Comparison of ENCODE assay signal across 25 cellular contexts in the genomic region with DNA sequence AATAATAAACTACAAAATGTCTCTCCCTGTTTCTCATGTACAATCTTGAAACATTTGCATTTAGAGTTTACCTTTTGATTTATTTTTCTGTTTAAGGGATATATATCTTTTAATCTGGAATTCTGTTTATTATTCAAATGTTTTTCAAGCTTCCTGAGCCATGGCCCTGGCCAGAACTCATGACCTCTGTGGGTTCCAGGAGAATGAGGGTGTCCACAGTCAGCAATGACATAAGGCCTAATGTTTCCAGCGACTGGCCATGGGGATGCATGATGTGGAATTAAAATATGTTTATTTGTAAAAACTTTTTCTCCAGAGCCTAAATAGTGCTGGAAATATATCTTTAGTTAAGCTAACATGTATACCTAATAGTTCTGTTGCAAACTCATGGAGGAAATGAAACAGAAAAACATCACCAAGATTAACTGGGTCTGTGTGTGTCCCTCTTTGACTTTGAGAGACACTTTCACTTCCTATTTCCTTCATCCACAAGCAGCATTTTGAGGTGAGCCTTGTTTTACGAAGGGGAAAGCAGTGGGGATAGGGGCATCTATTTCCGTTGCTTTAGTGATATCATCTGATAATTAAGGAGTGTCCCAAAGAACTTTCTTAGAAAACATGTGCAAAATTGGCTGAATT.
DNase-seq lines count a peak whose midpoint lies in the region; ATAC-seq and TF ChIP-seq lines count a peak whose summit lies in the region.
"Had no signal": no experiment of that assay in that cellular context is flagged by ENCODE, and none has a peak within 500 bp of the region (broad histone marks: within the 10 kb centered on the region; RNA-seq: fewer than 3 reads in every experiment).

No MANE protein-coding gene starts in this region.

- 65 to 80% methylated on average over 3 of the region's 3 CpGs for whole genome bisulfite sequencing in transverse colon (ENCODE audit: low coverage in 1 of 2), 2 donors

- peak; percentile 63 for ATAC-seq in GM19467 (IDR thresholded peaks at IDR 0.05; ENCODE audit: unreplicated experiment)
- no peak for ATAC-seq in activated naive CD4-positive, alpha-beta T cell treated with anti-CD3 and anti-CD28 coated beads, Interleukin-2, amount 50 U/mL, for 72 hours
- ATAC-seq: activated CD8-positive, alpha-beta T cell treated with anti-CD3 and anti-CD28 coated beads, Interleukin-2, amount 10 ng/mL, durations not matched to agents 7 days and 5 days; activated T-cell treated with anti-CD3 and anti-CD28 coated beads, Interleukin-2, amount 50 U/mL, for 72 hours; lower lobe of right lung; natural killer cell; psoas muscle had no signal

- H3K27me3 ChIP-seq in ACC112 (ENCODE audit: insufficient read depth, low read length) (no peaks in the 10 kb centered on the region), transverse colon (no peaks in the 10 kb centered on the region)
- H3K27me3 ChIP-seq: breast epithelium, tibial nerve had no signal

- no peaks in the 10 kb centered on the region for H3K9me3 ChIP-seq in transverse colon
- H3K9me3 ChIP-seq: breast epithelium, lower lobe of right lung, psoas muscle, tibial nerve had no signal

- in situ Hi-C loops in transverse colon (cut with MboI; ENCODE audit: low pct_ligation_motif_present in 1 of 4, low pct_unique_long_range_greater_than_20kb in 1 of 4, low sequenced_read_pairs in 3 of 4), result no loop called here

- H3K4me1 ChIP-seq in ACC112 (ENCODE audit: control insufficient read depth, insufficient read depth, low read length, unreplicated experiment) (peaks cover 23% of the 10 kb centered on the region), transverse colon (peaks cover 0 to 10% (median 8%) of the 10 kb centered on the region in 4 donors)
- H3K4me1 ChIP-seq: psoas muscle had no signal

- DNase-seq in NOMO-1 (lab: John Stamatoyannopoulos, UW; ENCODE audit: unreplicated experiment in 2 of 2), result peak; percentile 1 to 76
- DNase-seq in fibroblast of the aortic adventitia (ENCODE audit: low read depth), result peak; percentile 61
- no peak for DNase-seq in NCI-H1694 treated with DMSO at 0.1 percent for 48 hours (lab: John Stamatoyannopoulos, UW)
- no peak for DNase-seq in transverse colon
- no peak for DNase-seq in effector CD8-positive, alpha-beta T cell (lab: John Stamatoyannopoulos, UW)
- DNase-seq in activated naive CD4-positive, alpha-beta T cell treated with anti-CD3 and anti-CD28 coated beads, Interleukin-2, amount 50 U/mL, for 72 hours (ENCODE audit: low spot score in 2 of 2), result no peak
- DNase-seq: activated CD4-positive, CD25-positive, alpha-beta regulatory T cell; activated CD8-positive, alpha-beta T cell treated with anti-CD3 and anti-CD28 coated beads, Interleukin-2, amount 10 ng/mL, durations not matched to agents 7 days and 5 days; activated T-cell treated with anti-CD3 and anti-CD28 coated beads, Interleukin-2, amount 50 U/mL, for 72 hours; erythroblast; glutamatergic neuron; lower lobe of right lung; natural killer cell; NCI-H2171; NCI-H748 treated with DMSO at 0.1 percent for 48 hours; psoas muscle; Right ventricle myocardium superior had no signal

- intact Hi-C loops in transverse colon (cut with DNase I; ENCODE audit: low total_unique reads), result no loop called here

- TF ChIP-seq EP300 in transverse colon (IDR thresholded peaks at IDR 0.05; ENCODE audit: low read depth), result no peak

- no peaks in the 10 kb centered on the region for H3K9me3 Mint-ChIP-seq in activated naive CD4-positive, alpha-beta T cell treated with anti-CD3 and anti-CD28 coated beads, Interleukin-2, amount 50 U/mL, for 72 hours
- H3K9me3 Mint-ChIP-seq: activated T-cell treated with anti-CD3 and anti-CD28 coated beads, Interleukin-2, amount 50 U/mL, for 72 hours; dendritic cell treated with granulocyte-macrophage colony-stimulating factor and Interleukin-4, amounts not matched to agents 40 ng/mL and 50 ng/mL, for 4 days; natural killer cell had no signal

- H3K36me3 Mint-ChIP-seq in activated naive CD4-positive, alpha-beta T cell treated with anti-CD3 and anti-CD28 coated beads, Interleukin-2, amount 50 U/mL, for 72 hours, result no peaks in the 10 kb centered on the region
- H3K36me3 Mint-ChIP-seq: activated naive CD8-positive, alpha-beta T cell; CD14-positive monocyte; natural killer cell had no signal

- no peak overlapping the region for H3K27ac Mint-ChIP-seq in activated naive CD4-positive, alpha-beta T cell treated with anti-CD3 and anti-CD28 coated beads, Interleukin-2, amount 50 U/mL, for 72 hours
- H3K27ac Mint-ChIP-seq: activated CD8-positive, alpha-beta T cell treated with anti-CD3 and anti-CD28 coated beads, Interleukin-2, amount 10 ng/mL, durations not matched to agents 7 days and 5 days; activated naive CD8-positive, alpha-beta T cell; activated T-cell treated with anti-CD3 and anti-CD28 coated beads, Interleukin-2, amount 50 U/mL, for 72 hours; CD14-positive monocyte; dendritic cell treated with granulocyte-macrophage colony-stimulating factor and Interleukin-4, amounts not matched to agents 40 ng/mL and 50 ng/mL, for 4 days; natural killer cell had no signal

- no peaks in the 10 kb centered on the region for H3K79me2 ChIP-seq in ACC112 (ENCODE audit: control insufficient read depth, insufficient read depth, low read length, unreplicated experiment)

- H3K36me3 ChIP-seq in ACC112 (ENCODE audit: insufficient read depth, low read length) (no peaks in the 10 kb centered on the region), transverse colon (no peaks in the 10 kb centered on the region)
- H3K36me3 ChIP-seq: breast epithelium, lower lobe of right lung, tibial nerve had no signal

- H3K4me3 ChIP-seq in ACC112 (ENCODE audit: low read depth, low read length) (peak overlapping the region; percentile 1; the same call in 1 of the 2 replicates), fibroblast of the aortic adventitia (ENCODE audit: low read depth, low read length) (no peak overlapping the region), transverse colon (no peak overlapping the region)
- H3K4me3 ChIP-seq: breast epithelium, lower lobe of right lung, psoas muscle, tibial nerve had no signal

- H2AFZ ChIP-seq in ACC112 (ENCODE audit: low read length, unreplicated experiment), result peak overlapping the region; percentile 1

- no peak for TF ChIP-seq POLR2A in transverse colon (IDR thresholded peaks at IDR 0.05)

- no peak for TF ChIP-seq CTCF in fibroblast of the aortic adventitia (IDR thresholded peaks at IDR 0.05; ENCODE audit: insufficient read depth, low read length)
- TF ChIP-seq CTCF in transverse colon (IDR thresholded peaks at IDR 0.05), result no peak

- H3K27ac ChIP-seq in ACC112 (ENCODE audit: low read depth, low read length) (peak overlapping the region; percentile 92), transverse colon (no peak overlapping the region)
- H3K27ac ChIP-seq: HL-60, lower lobe of right lung, psoas muscle had no signal

Comparison
In these comparisons a context has a peak if more than half of its experiments do, and no peak if none do; other contexts are left out.
1. DNase-seq: peak in NOMO-1 (2 of 2) and fibroblast of the aortic adventitia (single experiment); none in NCI-H1694 treated with DMSO at 0.1 percent for 48 hours (single experiment), transverse colon (single experiment), effector CD8-positive, alpha-beta T cell (single experiment) and activated naive CD4-positive, alpha-beta T cell treated with anti-CD3 and anti-CD28 coated beads, Interleukin-2, amount 50 U/mL, for 72 hours (0 of 2).